ENCODE assay signal across 8 cellular contexts in genomic region chr14:67622675-67623074, GRCh38. TPM values are rescaled to one million over a fixed set of nuclear protein-coding genes. Genes with fewer than 3 reads are reported as not detected.
DNase-seq lines count a peak whose midpoint lies in the region; ATAC-seq, FAIRE-seq and TF ChIP-seq lines count a peak whose summit lies in the region.

No MANE protein-coding gene starts in this region.

- H3K4me3 ChIP-seq in endodermal cell (ENCODE audit: low read length) (no peak overlapping the region), neural progenitor cell (no peak overlapping the region)

- peak overlapping the region; percentile 91 for H3K27ac Mint-ChIP-seq in activated naive CD4-positive, alpha-beta T cell treated with anti-CD3 and anti-CD28 coated beads for 36 hours
- H3K27ac Mint-ChIP-seq in activated naive CD4-positive, alpha-beta T cell treated with anti-CD3 and anti-CD28 coated beads, Interleukin-2, amount 10 ng/mL, durations not matched to agents 7 days and 5 days: no peak overlapping the region
- peak overlapping the region; percentile 82 for H3K27ac Mint-ChIP-seq in endodermal cell
- no peak overlapping the region for H3K27ac Mint-ChIP-seq in neural progenitor cell
- H3K27ac Mint-ChIP-seq in naive thymus-derived CD8-positive, alpha-beta T cell: peak overlapping the region in 4 of 10 donors; percentile 14 to 57 (median 36)

- H3K27me3 Mint-ChIP-seq in activated naive CD4-positive, alpha-beta T cell treated with anti-CD3 and anti-CD28 coated beads for 36 hours (ENCODE audit: low read depth): peaks cover 4% of the 10 kb centered on the region
- H3K27me3 Mint-ChIP-seq in activated naive CD4-positive, alpha-beta T cell treated with anti-CD3 and anti-CD28 coated beads, Interleukin-2, amount 10 ng/mL, durations not matched to agents 7 days and 5 days: peaks cover 19% of the 10 kb centered on the region
- H3K27me3 Mint-ChIP-seq in endodermal cell (ENCODE audit: insufficient read depth) (peaks cover 15% of the 10 kb centered on the region), neural progenitor cell (ENCODE audit: insufficient read depth, low read depth) (no peaks in the 10 kb centered on the region)
- peaks cover 0 to 1% (median 0%) of the 10 kb centered on the region in 5 donors for H3K27me3 Mint-ChIP-seq in naive thymus-derived CD8-positive, alpha-beta T cell

- H3K4me3 Mint-ChIP-seq in activated naive CD4-positive, alpha-beta T cell treated with anti-CD3 and anti-CD28 coated beads for 36 hours: no peak overlapping the region
- H3K4me3 Mint-ChIP-seq in activated naive CD4-positive, alpha-beta T cell treated with anti-CD3 and anti-CD28 coated beads, Interleukin-2, amount 10 ng/mL, durations not matched to agents 7 days and 5 days: no peak overlapping the region
- H3K4me3 Mint-ChIP-seq in endodermal cell (no peak overlapping the region), neural progenitor cell (no peak overlapping the region)
- peak overlapping the region in 3 of 10 donors; percentile 31 to 41 (median 36) for H3K4me3 Mint-ChIP-seq in naive thymus-derived CD8-positive, alpha-beta T cell

- H3K9me3 ChIP-seq in endodermal cell (ENCODE audit: control insufficient read depth, low read length): no peaks in the 10 kb centered on the region
- H3K9me3 ChIP-seq in neural progenitor cell (ENCODE audit: low read depth): no peaks in the 10 kb centered on the region

- H4K20me1 ChIP-seq in neural progenitor cell (ENCODE audit: low read depth): no peaks in the 10 kb centered on the region

- WGBS in endodermal cell (ENCODE audit: insufficient coverage in 1 of 2, insufficient read length in 1 of 2), 2 experiments: 57 to 64% methylated on average over 3 to 4 of the region's 4 CpGs

- ATAC-seq in naive thymus-derived CD8-positive, alpha-beta T cell: no peak

- H3K4me1 Mint-ChIP-seq in activated naive CD4-positive, alpha-beta T cell treated with anti-CD3 and anti-CD28 coated beads for 36 hours (ENCODE audit: low read depth): peaks cover 42% of the 10 kb centered on the region
- peaks cover 35% of the 10 kb centered on the region for H3K4me1 Mint-ChIP-seq in activated naive CD4-positive, alpha-beta T cell treated with anti-CD3 and anti-CD28 coated beads, Interleukin-2, amount 10 ng/mL, durations not matched to agents 7 days and 5 days
- H3K4me1 Mint-ChIP-seq in endodermal cell (peaks cover 17% of the 10 kb centered on the region), neural progenitor cell (peaks cover 25% of the 10 kb centered on the region)
- H3K4me1 Mint-ChIP-seq in naive thymus-derived CD8-positive, alpha-beta T cell: peaks cover 7 to 37% (median 30%) of the 10 kb centered on the region in 4 donors

- peak; percentile 56 for DNase-seq in activated naive CD4-positive, alpha-beta T cell treated with anti-CD3 and anti-CD28 coated beads for 36 hours
- no peak for DNase-seq in activated naive CD4-positive, alpha-beta T cell treated with anti-CD3 and anti-CD28 coated beads, Interleukin-2, amount 10 ng/mL, durations not matched to agents 7 days and 5 days
- DNase-seq in RCC 7860 (ENCODE audit: low spot score) (peak; percentile 46), endodermal cell (peak; percentile 78), neural progenitor cell (ENCODE audit: low spot score) (peak; percentile 27), ecto neural progenitor cell (ENCODE audit: low spot score) (no peak), COR-L47 (lab: John Stamatoyannopoulos, UW) (no peak)
- DNase-seq in naive thymus-derived CD8-positive, alpha-beta T cell: no peak

- H3F3A ChIP-seq in neural progenitor cell (ENCODE audit: low read depth): peaks cover 23% of the 10 kb centered on the region

- H3K27me3 ChIP-seq in endodermal cell (ENCODE audit: control insufficient read depth, insufficient read depth, low read length, poor library complexity, severe bottlenecking) (peaks cover 12% of the 10 kb centered on the region), neural progenitor cell (no peaks in the 10 kb centered on the region)

- POLR2A ChIA-PET in naive thymus-derived CD8-positive, alpha-beta T cell (lab: Charles Lee): no interaction called here

- CTCF ChIA-PET in activated naive CD4-positive, alpha-beta T cell treated with anti-CD3 and anti-CD28 coated beads for 36 hours (lab: Charles Lee): interaction anchor here (0.6 to 6.1 kb wide), 6 partner anchors 23 to 1326 kb away, joined by 3 to 134 read pairs (median 3); partner anchors contain the start of gene PIGH
- CTCF ChIA-PET in activated naive CD4-positive, alpha-beta T cell treated with anti-CD3 and anti-CD28 coated beads, Interleukin-2, amount 10 ng/mL, durations not matched to agents 7 days and 5 days (lab: Charles Lee): interaction anchor here (0.8 to 5.9 kb wide), 5 partner anchors 9 to 263 kb away, joined by 3 to 96 read pairs (median 4); partner anchors contain the start of gene ATP6V1D

- peak overlapping the region; percentile 1 for H3K4me2 ChIP-seq in neural progenitor cell

- TF ChIP-seq CTCF in endodermal cell (conservative IDR thresholded peaks at IDR 0.05) (no peak), neural progenitor cell (IDR thresholded peaks at IDR 0.05) (no peak)

- intact Hi-C loops in activated naive CD4-positive, alpha-beta T cell treated with anti-CD3 and anti-CD28 coated beads for 36 hours (cut with micrococcal nuclease): no loop called here

- H3K4me1 ChIP-seq in endodermal cell (ENCODE audit: control insufficient read depth, insufficient read depth, low read length) (peaks cover 13% of the 10 kb centered on the region), neural progenitor cell (peaks cover 16% of the 10 kb centered on the region)

- H3K9ac ChIP-seq in endodermal cell (ENCODE audit: extremely low read depth, low read length, poor library complexity, severe bottlenecking) (peak overlapping the region; percentile 6), neural progenitor cell (no peak overlapping the region)

- peaks cover 7% of the 10 kb centered on the region for H3K79me2 ChIP-seq in neural progenitor cell (ENCODE audit: low read depth)

- H3K27ac ChIP-seq in endodermal cell (ENCODE audit: low read depth, low read length) (no peak overlapping the region), neural progenitor cell (no peak overlapping the region)

- peak; percentile 17 for FAIRE-seq in RCC 7860 (lab: Jason Lieb, UNC)

- H3K36me3 ChIP-seq in endodermal cell (ENCODE audit: control insufficient read depth, insufficient read depth, low read length) (no peaks in the 10 kb centered on the region), neural progenitor cell (peaks cover 4% of the 10 kb centered on the region)

- no peaks in the 10 kb centered on the region for H3K9me3 Mint-ChIP-seq in activated naive CD4-positive, alpha-beta T cell treated with anti-CD3 and anti-CD28 coated beads for 36 hours
- H3K9me3 Mint-ChIP-seq in activated naive CD4-positive, alpha-beta T cell treated with anti-CD3 and anti-CD28 coated beads, Interleukin-2, amount 10 ng/mL, durations not matched to agents 7 days and 5 days: no peaks in the 10 kb centered on the region
- H3K9me3 Mint-ChIP-seq in endodermal cell (peaks cover 5% of the 10 kb centered on the region), neural progenitor cell (no peaks in the 10 kb centered on the region)
- no peaks in the 10 kb centered on the region for H3K9me3 Mint-ChIP-seq in naive thymus-derived CD8-positive, alpha-beta T cell

- peaks cover 2% of the 10 kb centered on the region for H3K36me3 Mint-ChIP-seq in activated naive CD4-positive, alpha-beta T cell treated with anti-CD3 and anti-CD28 coated beads for 36 hours (ENCODE audit: low read depth)
- no peaks in the 10 kb centered on the region for H3K36me3 Mint-ChIP-seq in activated naive CD4-positive, alpha-beta T cell treated with anti-CD3 and anti-CD28 coated beads, Interleukin-2, amount 10 ng/mL, durations not matched to agents 7 days and 5 days
- H3K36me3 Mint-ChIP-seq in endodermal cell (ENCODE audit: low read depth): peaks cover 17% of the 10 kb centered on the region
- H3K36me3 Mint-ChIP-seq in neural progenitor cell: peaks cover 9% of the 10 kb centered on the region
- no peaks in the 10 kb centered on the region for H3K36me3 Mint-ChIP-seq in naive thymus-derived CD8-positive, alpha-beta T cell

- H2AFZ ChIP-seq in neural progenitor cell (replicated peaks): no peak overlapping the region

RNA-seq across cellular contexts. Expression of gene ARG2, which starts 3.0 kb away (rescaled TPM):
- 10 to 100 TPM; 20.3 to 20.8 TPM for total RNA-seq in activated naive CD4-positive, alpha-beta T cell treated with anti-CD3 and anti-CD28 coated beads for 36 hours
- total RNA-seq in endodermal cell (10 to 100 TPM; 19.4 to 25.4 TPM), neural progenitor cell (ENCODE audit: low replicate concordance) (91.8 and 92.4 TPM in 2 replicates)
- polyA plus RNA-seq in endodermal cell (2013, experiment 1 of 2): 17.2 TPM
- 16.2 TPM for polyA plus RNA-seq in endodermal cell (2013, experiment 2 of 2)
- 1 to 10 TPM in 1 of 2 experiments, under 1 TPM in 1; 0.78 to 1.1 TPM for total RNA-seq in naive thymus-derived CD8-positive, alpha-beta T cell
- under 1 TPM in 2 of 3 donors, not detected in 1; 0.32 to 0.88 TPM for polyA plus RNA-seq in naive thymus-derived CD8-positive, alpha-beta T cell

RNA-seq across cellular contexts. Expression of gene PIGH, which starts 22.6 kb away (rescaled TPM):
- 10 to 100 TPM; 11.9 to 12.4 TPM for total RNA-seq in activated naive CD4-positive, alpha-beta T cell treated with anti-CD3 and anti-CD28 coated beads for 36 hours
- total RNA-seq in endodermal cell (1 to 10 TPM; 4.5 to 7.5 TPM), neural progenitor cell (ENCODE audit: low replicate concordance) (15.8 and 20.4 TPM in 2 replicates)
- 20.4 TPM for polyA plus RNA-seq in endodermal cell (2013, experiment 1 of 2)
- polyA plus RNA-seq in endodermal cell (2013, experiment 2 of 2): 17.6 TPM
- total RNA-seq in naive thymus-derived CD8-positive, alpha-beta T cell: 10 to 100 TPM; 32.1 to 37.5 TPM
- 10 to 100 TPM; 24.6 to 44.5 (median 35.3) TPM for polyA plus RNA-seq in naive thymus-derived CD8-positive, alpha-beta T cell

RNA-seq across cellular contexts. Expression of gene VTI1B, which starts 51.8 kb away (rescaled TPM):
- total RNA-seq in activated naive CD4-positive, alpha-beta T cell treated with anti-CD3 and anti-CD28 coated beads for 36 hours: 10 to 100 TPM; 74.2 to 78.3 TPM
- total RNA-seq in endodermal cell: 100 to 1,000 TPM; 118 to 120 TPM
- 71.4 TPM for polyA plus RNA-seq in endodermal cell (2013, experiment 1 of 2)
- 63.9 TPM for polyA plus RNA-seq in endodermal cell (2013, experiment 2 of 2)
- total RNA-seq in neural progenitor cell (ENCODE audit: low replicate concordance): 64.9 and 69.8 TPM in 2 replicates
- 10 to 100 TPM; 70.6 to 74.2 TPM for total RNA-seq in naive thymus-derived CD8-positive, alpha-beta T cell
- polyA plus RNA-seq in naive thymus-derived CD8-positive, alpha-beta T cell: 10 to 100 TPM; 64.4 to 87.9 (median 83.1) TPM

Comparison
In these comparisons a context has a peak if more than half of its experiments do, and no peak if none do; other contexts are left out.
1. DNase-seq: peak in activated naive CD4-positive, alpha-beta T cell treated with anti-CD3 and anti-CD28 coated beads for 36 hours (single experiment), RCC 7860 (single experiment), endodermal cell (single experiment) and neural progenitor cell (single experiment); none in activated naive CD4-positive, alpha-beta T cell treated with anti-CD3 and anti-CD28 coated beads, Interleukin-2, amount 10 ng/mL, durations not matched to agents 7 days and 5 days (single experiment), naive thymus-derived CD8-positive, alpha-beta T cell (0 of 10), ecto neural progenitor cell (single experiment) and COR-L47 (single experiment).
2. H3K27ac Mint-ChIP-seq: peak in activated naive CD4-positive, alpha-beta T cell treated with anti-CD3 and anti-CD28 coated beads for 36 hours (single experiment) and endodermal cell (single experiment); none in activated naive CD4-positive, alpha-beta T cell treated with anti-CD3 and anti-CD28 coated beads, Interleukin-2, amount 10 ng/mL, durations not matched to agents 7 days and 5 days (single experiment) and neural progenitor cell (single experiment).
3. RNA of gene ARG2, which starts 3.0 kb away (total RNA-seq): 91.8 to 92.4 TPM in neural progenitor cell, 19.4 to 25.4 TPM in endodermal cell and 20.3 to 20.8 TPM in activated naive CD4-positive, alpha-beta T cell treated with anti-CD3 and anti-CD28 coated beads for 36 hours; 0.78 to 1.1 TPM in naive thymus-derived CD8-positive, alpha-beta T cell; every median in the first group is over 4 times any median in the second.